Comparison of ENCODE assay signal across 31 cellular contexts in genomic region chrX:46647251-46647650, GRCh38.
DNase-seq lines count a peak whose midpoint lies in the region; ATAC-seq and TF ChIP-seq lines count a peak whose summit lies in the region.
"Had no signal": no experiment of that assay in that cellular context is flagged by ENCODE, and none has a peak within 500 bp of the region (broad histone marks: within the 10 kb centered on the region; RNA-seq: fewer than 3 reads in every experiment).

No MANE protein-coding gene starts in this region.

- no peak overlapping the region for H4K8ac ChIP-seq in neuronal stem cell (ENCODE audit: low read depth, low read length)

- H2BK120ac ChIP-seq in neuronal stem cell (ENCODE audit: low read depth, low read length), result no peak overlapping the region

- no peak overlapping the region for H4K91ac ChIP-seq in neuronal stem cell (ENCODE audit: low read depth, low read length, poor library complexity)

- BruUV-seq in PC-3 (replicated peaks; lab: Mats Ljungman, UMichigan), result TSS peak; percentile 13

- intact Hi-C loops in PC-3 (cut with micrococcal nuclease), result no loop called here

- DNase-seq in ELF-1 (ENCODE audit: low read depth, low spot score), result peak; percentile 92
- no peak for DNase-seq in PC-3
- peak; percentile 47 for DNase-seq in fibroblast of the aortic adventitia (ENCODE audit: low read depth)
- no peak for DNase-seq in neuronal stem cell (ENCODE audit: low spot score)
- DNase-seq in activated CD4-positive, alpha-beta T cell treated with anti-CD3 and anti-CD28 coated beads for 48 hours, result no peak
- DNase-seq in DMS114 treated with DMSO at 0.1 percent for 48 hours (lab: John Stamatoyannopoulos, UW; ENCODE audit: unreplicated experiment), result no peak
- DNase-seq: activated CD4-positive, alpha-beta memory T cell treated with anti-CD3 and anti-CD28 coated beads, Interleukin-2, amount 10 ng/mL, durations not matched to agents 7 days and 5 days; activated CD4-positive, CD25-positive, alpha-beta regulatory T cell treated with anti-CD3 and anti-CD28 coated beads, Interleukin-2, amount 50 U/mL, for 72 hours; activated CD8-positive, alpha-beta memory T cell treated with anti-CD3 and anti-CD28 coated beads, Interleukin-2, amount 50 U/mL, for 48 hours; activated naive CD4-positive, alpha-beta T cell treated with anti-CD3 and anti-CD28 coated beads, Interleukin-2, amount 10 ng/mL, durations not matched to agents 7 days and 5 days; body of pancreas; cerebellar nuclear complex; dorsolateral prefrontal cortex; esophagus squamous epithelium; KG1; left cardiac atrium; MG63; mucosa of descending colon; NCI-H1105; NCI-H1930; NCI-H526; NK-92 treated with Interleukin-12 subunit alpha and Interleukin-12 subunit beta, amount 100 ng/mL, for 24 hours; Right ventricle myocardium superior; small intestine; stimulated activated naive B cell treated with anti-CD40 and anti-IgM and Interleukin-4, amounts not matched to agents 10 μg/mL and 1 μg/mL and 100 μg/mL, for 72 hours; substantia nigra; T-helper 2 cell; upper lobe of left lung had no signal

- no peak overlapping the region for H3K4me3 ChIP-seq in PC-3 (ENCODE audit: low read length)
- no peak overlapping the region for H3K4me3 ChIP-seq in fibroblast of the aortic adventitia (ENCODE audit: low read depth, low read length)
- no peak overlapping the region for H3K4me3 ChIP-seq in neuronal stem cell (ENCODE audit: low read length in 2 of 2)
- H3K4me3 ChIP-seq: body of pancreas, dorsolateral prefrontal cortex, esophagus squamous epithelium, gastroesophageal sphincter, MG63, mucosa of descending colon, upper lobe of left lung had no signal

- ATAC-seq in PC-3, result no peak
- ATAC-seq in HG03196 (IDR thresholded peaks at IDR 0.05; ENCODE audit: unreplicated experiment), result no peak
- no peak for ATAC-seq in HG02623 (IDR thresholded peaks at IDR 0.05; ENCODE audit: unreplicated experiment)
- ATAC-seq: body of pancreas; gastroesophageal sphincter; left cardiac atrium; mucosa of descending colon; stimulated activated naive B cell treated with anti-CD40 and anti-IgM and Interleukin-4, amounts not matched to agents 10 μg/mL and 1 μg/mL and 100 μg/mL, for 72 hours had no signal

- H3K27me3 ChIP-seq in PC-3 (ENCODE audit: low read length) (no peaks in the 10 kb centered on the region), neuronal stem cell (ENCODE audit: control insufficient read depth in 3 of 3, insufficient read depth in 3 of 3, low read depth in 1 of 3, low read length in 3 of 3) (no peaks in the 10 kb centered on the region)
- H3K27me3 ChIP-seq: body of pancreas, esophagus squamous epithelium, gastroesophageal sphincter, MG63, upper lobe of left lung had no signal

- H3F3A ChIP-seq in PC-3 (ENCODE audit: low read length, unreplicated experiment), result no peaks in the 10 kb centered on the region

- TF ChIP-seq CTCF in PC-3 (conservative IDR thresholded peaks at IDR 0.05; ENCODE audit: low read depth, low read length) (no peak), fibroblast of the aortic adventitia (IDR thresholded peaks at IDR 0.05; ENCODE audit: insufficient read depth, low read length) (no peak)

- no peak overlapping the region for H3K4ac ChIP-seq in neuronal stem cell (ENCODE audit: low read length)

- WGBS in neuronal stem cell (ENCODE audit: extremely low coverage in 2 of 2, insufficient read length in 2 of 2, insufficient replicate concordance in 1 of 2), 2 donors, result no CpG with 5 or more reads among the region's 5 CpGs

- H3K9me3 ChIP-seq in PC-3 (ENCODE audit: low read length), result no peaks in the 10 kb centered on the region
- H3K9me3 ChIP-seq in neuronal stem cell (replicated peaks in 1 of 2; ENCODE audit: control insufficient read depth in 2 of 2, insufficient read depth in 1 of 2, low read depth in 1 of 2, low read length in 2 of 2), result no peaks in the 10 kb centered on the region
- H3K9me3 ChIP-seq: body of pancreas, esophagus squamous epithelium, gastroesophageal sphincter, MG63, mucosa of descending colon, upper lobe of left lung had no signal

- no peak overlapping the region for H3K27ac ChIP-seq in PC-3 (ENCODE audit: low read length)
- H3K27ac ChIP-seq in neuronal stem cell (replicated peaks; ENCODE audit: low read length), result peak overlapping the region; percentile 77
- H3K27ac ChIP-seq: body of pancreas, dorsolateral prefrontal cortex, esophagus squamous epithelium, gastroesophageal sphincter, upper lobe of left lung had no signal

- H3K4me1 ChIP-seq in PC-3 (ENCODE audit: insufficient read depth, low read length), result no peaks in the 10 kb centered on the region
- H3K4me1 ChIP-seq in neuronal stem cell (ENCODE audit: control insufficient read depth in 2 of 2, insufficient read depth in 1 of 2, low read depth in 1 of 2, low read length in 2 of 2), result peaks cover 7 to 21% of the 10 kb centered on the region in 2 donors
- H3K4me1 ChIP-seq: body of pancreas had no signal

- H3K36me3 ChIP-seq in PC-3 (ENCODE audit: low read depth, low read length), result peaks cover 18% of the 10 kb centered on the region
- H3K36me3 ChIP-seq in neuronal stem cell (replicated peaks in 1 of 2; ENCODE audit: control insufficient read depth in 2 of 2, insufficient read depth in 2 of 2, low read length in 2 of 2), result no peaks in the 10 kb centered on the region
- H3K36me3 ChIP-seq: esophagus squamous epithelium, gastroesophageal sphincter, MG63, upper lobe of left lung had no signal

- POLR2A ChIA-PET in PC-3 (lab: Charles Lee; ENCODE audit: unreplicated experiment), result no interaction called here

- H3K9ac ChIP-seq in PC-3 (ENCODE audit: low read length) (no peak overlapping the region), neuronal stem cell (ENCODE audit: low read depth, low read length, poor library complexity) (no peak overlapping the region)

- no peak overlapping the region for H3K23ac ChIP-seq in neuronal stem cell (ENCODE audit: low read depth, low read length, poor library complexity)

- H2BK12ac ChIP-seq in neuronal stem cell (ENCODE audit: low read length), result peak overlapping the region; percentile 97

- no peak overlapping the region for H3K4me2 ChIP-seq in PC-3 (ENCODE audit: low read length)
- H3K4me2 ChIP-seq in neuronal stem cell (ENCODE audit: insufficient read depth, low read length, poor library complexity, severe bottlenecking), result peak overlapping the region; percentile 25

- peak overlapping the region; percentile 64 for H3K18ac ChIP-seq in neuronal stem cell (ENCODE audit: low read length)

- H2AK5ac ChIP-seq in neuronal stem cell (ENCODE audit: low read depth, low read length), result no peak overlapping the region

- H2AFZ ChIP-seq in PC-3 (ENCODE audit: low read length) (no peak overlapping the region), neuronal stem cell (ENCODE audit: low read length) (peak overlapping the region; percentile 41)

- CTCF ChIA-PET in PC-3 (lab: Charles Lee), result no interaction called here

- no peaks in the 10 kb centered on the region for H3K9me2 ChIP-seq in PC-3 (replicated peaks; ENCODE audit: low read length)

- no peak overlapping the region for H2BK15ac ChIP-seq in neuronal stem cell (ENCODE audit: low read length)

- H3K14ac ChIP-seq in neuronal stem cell (ENCODE audit: low read length), result no peak overlapping the region

- H3K79me2 ChIP-seq in PC-3 (ENCODE audit: low read length), result no peaks in the 10 kb centered on the region

- H3K79me1 ChIP-seq in neuronal stem cell (ENCODE audit: low read depth, low read length), result no peaks in the 10 kb centered on the region

- no peaks in the 10 kb centered on the region for H4K20me1 ChIP-seq in PC-3 (ENCODE audit: low read length)

- H2BK5ac ChIP-seq in neuronal stem cell (ENCODE audit: low read length), result no peak overlapping the region

Comparison
In these comparisons a context has a peak if more than half of its experiments do, and no peak if none do; other contexts are left out.
1. DNase-seq: peak in ELF-1 (single experiment) and fibroblast of the aortic adventitia (single experiment); none in PC-3 (single experiment), neuronal stem cell (single experiment), activated CD4-positive, alpha-beta T cell treated with anti-CD3 and anti-CD28 coated beads for 48 hours (single experiment) and DMS114 treated with DMSO at 0.1 percent for 48 hours (single experiment).